ENCODE assay signal across 7 cellular contexts in genomic region chr2:121075006-121075545, GRCh38.
A peak's percentile ranks its signal among the peaks of the same experiment; 100 is the strongest.
DNase-seq lines count a peak whose midpoint lies in the region; ATAC-seq, FAIRE-seq and TF ChIP-seq lines count a peak whose summit lies in the region.

No MANE protein-coding gene starts in this region.

- H3K36me3 Mint-ChIP-seq in endodermal cell (ENCODE audit: low read depth): no peaks in the 10 kb centered on the region

- H3K27ac Mint-ChIP-seq in endodermal cell: peak overlapping the region; percentile 94

- ATAC-seq in omental fat pad (ENCODE audit: low FRiP score): peak; percentile 70

- H3K27ac ChIP-seq in endodermal cell (ENCODE audit: low read depth, low read length): peak overlapping the region; percentile 72

- H3K9me3 ChIP-seq in endodermal cell (ENCODE audit: control insufficient read depth, low read length): no peaks in the 10 kb centered on the region

- H3K27me3 ChIP-seq in endodermal cell (ENCODE audit: control insufficient read depth, insufficient read depth, low read length, poor library complexity, severe bottlenecking): peaks cover 43% of the 10 kb centered on the region

- peak overlapping the region; percentile 43 for H3K4me3 Mint-ChIP-seq in endodermal cell

- H3K9me3 Mint-ChIP-seq in endodermal cell: no peaks in the 10 kb centered on the region

- no peak overlapping the region for H3K4me3 ChIP-seq in endodermal cell (ENCODE audit: low read length)

- FAIRE-seq in HTR-8/SVneo (lab: Jason Lieb, UNC): peak; percentile 9
- FAIRE-seq in RCC 7860 (lab: Jason Lieb, UNC): no peak

- H3K36me3 ChIP-seq in endodermal cell (ENCODE audit: control insufficient read depth, insufficient read depth, low read length): no peaks in the 10 kb centered on the region

- TF ChIP-seq CTCF in endodermal cell (conservative IDR thresholded peaks at IDR 0.05) (no peak), omental fat pad (IDR thresholded peaks at IDR 0.05) (no peak)

- WGBS in endodermal cell (ENCODE audit: insufficient coverage in 1 of 2, insufficient read length in 1 of 2), 2 experiments: 6 to 23% methylated on average over 5 to 14 of the region's 14 CpGs

- DNase-seq in GM04503 (ENCODE audit: low read depth) (peak; percentile 57), HTR-8/SVneo (ENCODE audit: insufficient read length, low spot score) (peak; percentile 82), RCC 7860 (ENCODE audit: low spot score) (peak; percentile 92), endodermal cell (peak; percentile 98), omental fat pad (ENCODE audit: low spot score) (peak; percentile 50), SKM-1 (lab: John Stamatoyannopoulos, UW; ENCODE audit: unreplicated experiment) (no peak)
- no peak for DNase-seq in activated effector memory CD4-positive, alpha-beta T cell treated with Interleukin-2 at 50 U/mL for 16 hours

- H3K4me1 Mint-ChIP-seq in endodermal cell: peaks cover 8% of the 10 kb centered on the region

- H3K4me1 ChIP-seq in endodermal cell (ENCODE audit: control insufficient read depth, insufficient read depth, low read length): no peaks in the 10 kb centered on the region

- no peak overlapping the region for H3K9ac ChIP-seq in endodermal cell (ENCODE audit: extremely low read depth, low read length, poor library complexity, severe bottlenecking)

- peaks cover 65% of the 10 kb centered on the region for H3K27me3 Mint-ChIP-seq in endodermal cell (ENCODE audit: insufficient read depth)

Comparison
In these comparisons a context has a peak if more than half of its experiments do, and no peak if none do; other contexts are left out.
1. DNase-seq: peak in GM04503 (single experiment), HTR-8/SVneo (single experiment), RCC 7860 (single experiment), endodermal cell (single experiment) and omental fat pad (single experiment); none in activated effector memory CD4-positive, alpha-beta T cell treated with Interleukin-2 at 50 U/mL for 16 hours (single experiment) and SKM-1 (single experiment).